ENCODE assay signal across 21 cellular contexts in the genomic region with DNA sequence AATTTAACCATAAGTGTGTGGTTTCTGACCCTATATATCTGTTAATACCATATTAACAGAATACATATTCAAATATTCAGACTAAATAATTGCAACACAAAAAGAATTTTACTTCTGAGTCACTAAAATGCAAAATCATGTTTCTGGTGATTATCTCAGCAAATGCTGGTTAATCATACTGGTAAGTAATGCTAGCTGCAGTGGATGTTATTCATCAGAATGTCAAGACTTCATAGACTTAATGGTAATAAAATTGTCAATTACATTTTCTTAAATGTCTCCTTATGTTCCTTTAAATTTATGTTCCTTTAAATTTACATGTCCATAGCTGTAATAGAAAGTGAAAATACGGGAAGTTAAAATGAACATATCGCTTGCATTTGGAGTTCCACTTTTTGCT.
A peak's percentile ranks its signal among the peaks of the same experiment; 100 is the strongest.
DNase-seq lines count a peak whose midpoint lies in the region; ATAC-seq and TF ChIP-seq lines count a peak whose summit lies in the region.
"Had no signal": no experiment of that assay in that cellular context is flagged by ENCODE, and none has a peak within 500 bp of the region (broad histone marks: within the 10 kb centered on the region; RNA-seq: fewer than 3 reads in every experiment).

No MANE protein-coding gene starts in this region.

- no peaks in the 10 kb centered on the region for H3K4me1 Mint-ChIP-seq in activated naive CD4-positive, alpha-beta T cell treated with anti-CD3 and anti-CD28 coated beads, Interleukin-2, amount 10 ng/mL, durations not matched to agents 7 days and 5 days
- H3K4me1 Mint-ChIP-seq: T-cell had no signal

- H3K36me3 ChIP-seq in SK-N-MC (ENCODE audit: insufficient read depth, low read length): no peaks in the 10 kb centered on the region
- H3K36me3 ChIP-seq: MG63, SJCRH30 had no signal

- H3K27ac ChIP-seq in SK-N-MC: no peak overlapping the region
- H3K27ac ChIP-seq: SJCRH30 had no signal

- no peaks in the 10 kb centered on the region for H3K36me3 Mint-ChIP-seq in activated naive CD4-positive, alpha-beta T cell treated with anti-CD3 and anti-CD28 coated beads, Interleukin-2, amount 10 ng/mL, durations not matched to agents 7 days and 5 days
- H3K36me3 Mint-ChIP-seq: T-cell had no signal

- peaks cover 6% of the 10 kb centered on the region for H3K9me3 Mint-ChIP-seq in activated naive CD4-positive, alpha-beta T cell treated with anti-CD3 and anti-CD28 coated beads, Interleukin-2, amount 10 ng/mL, durations not matched to agents 7 days and 5 days

- H3K27me3 Mint-ChIP-seq in activated naive CD4-positive, alpha-beta T cell treated with anti-CD3 and anti-CD28 coated beads, Interleukin-2, amount 10 ng/mL, durations not matched to agents 7 days and 5 days: no peaks in the 10 kb centered on the region
- H3K27me3 Mint-ChIP-seq: T-cell had no signal

- CTCF ChIA-PET in activated naive CD4-positive, alpha-beta T cell treated with anti-CD3 and anti-CD28 coated beads, Interleukin-2, amount 10 ng/mL, durations not matched to agents 7 days and 5 days (lab: Charles Lee): no interaction called here

- intact Hi-C loops in left ventricle myocardium superior (cut with micrococcal nuclease): no loop called here

- no peak overlapping the region for H3K4me3 Mint-ChIP-seq in activated naive CD4-positive, alpha-beta T cell treated with anti-CD3 and anti-CD28 coated beads, Interleukin-2, amount 10 ng/mL, durations not matched to agents 7 days and 5 days
- H3K4me3 Mint-ChIP-seq: T-cell had no signal

- H3K4me3 ChIP-seq in SK-N-MC (no peak overlapping the region), fibroblast of pulmonary artery (replicated peaks; ENCODE audit: low read depth, low read length) (no peak overlapping the region)
- H3K4me3 ChIP-seq: MG63, SJCRH30 had no signal

- ATAC-seq in left ventricle myocardium superior: no peak
- ATAC-seq in GM18502 (IDR thresholded peaks at IDR 0.05; ENCODE audit: poor library complexity, unreplicated experiment): no peak
- ATAC-seq: T-cell had no signal

- DNase-seq in SIG-M5 treated with dmso at 0.1 percent for 504 hours (lab: John Stamatoyannopoulos, UW; ENCODE audit: unreplicated experiment): peak; percentile 25
- DNase-seq in SIG-M5 (lab: John Stamatoyannopoulos, UW): no peak
- peak; percentile 53 for DNase-seq in NAMALWA (ENCODE audit: low spot score)
- peak; percentile 44 for DNase-seq in SK-N-MC (ENCODE audit: low read depth, low spot score)
- DNase-seq in fibroblast of pulmonary artery (ENCODE audit: low read depth): peak; percentile 4
- no peak for DNase-seq in activated naive CD4-positive, alpha-beta T cell treated with anti-CD3 and anti-CD28 coated beads, Interleukin-2, amount 10 ng/mL, durations not matched to agents 7 days and 5 days
- DNase-seq in left ventricle myocardium superior: no peak
- DNase-seq: 8988T, C1 segment of cervical spinal cord, GOT3, KG1, MG63, NCI-H1436, NCI-H2029, NCI-H2171 treated with DMSO at 0.1 percent for 48 hours, NCI-H510A, NCI-H82, RPMI8226, SJCRH30, T-cell had no signal

- no peak overlapping the region for H3K27ac Mint-ChIP-seq in activated naive CD4-positive, alpha-beta T cell treated with anti-CD3 and anti-CD28 coated beads, Interleukin-2, amount 10 ng/mL, durations not matched to agents 7 days and 5 days
- H3K27ac Mint-ChIP-seq: T-cell had no signal

- H3K9ac ChIP-seq in SK-N-MC (ENCODE audit: insufficient read length): no peak overlapping the region

- no peak for TF ChIP-seq CTCF in fibroblast of pulmonary artery (IDR thresholded peaks at IDR 0.05; ENCODE audit: low read length, missing control alignments)

- peaks cover 9% of the 10 kb centered on the region; the same call in 1 of the 2 replicates for H3K9me3 ChIP-seq in SK-N-MC (ENCODE audit: low read depth, low read length)
- H3K9me3 ChIP-seq: SJCRH30 had no signal

Comparison
In these comparisons a context has a peak if more than half of its experiments do, and no peak if none do; other contexts are left out.
1. DNase-seq: peak in SIG-M5 treated with dmso at 0.1 percent for 504 hours (single experiment), NAMALWA (single experiment), SK-N-MC (single experiment) and fibroblast of pulmonary artery (single experiment); none in SIG-M5 (single experiment), activated naive CD4-positive, alpha-beta T cell treated with anti-CD3 and anti-CD28 coated beads, Interleukin-2, amount 10 ng/mL, durations not matched to agents 7 days and 5 days (single experiment) and left ventricle myocardium superior (single experiment).